8 cellular contexts compared by ENCODE assay signal in the genomic region with DNA sequence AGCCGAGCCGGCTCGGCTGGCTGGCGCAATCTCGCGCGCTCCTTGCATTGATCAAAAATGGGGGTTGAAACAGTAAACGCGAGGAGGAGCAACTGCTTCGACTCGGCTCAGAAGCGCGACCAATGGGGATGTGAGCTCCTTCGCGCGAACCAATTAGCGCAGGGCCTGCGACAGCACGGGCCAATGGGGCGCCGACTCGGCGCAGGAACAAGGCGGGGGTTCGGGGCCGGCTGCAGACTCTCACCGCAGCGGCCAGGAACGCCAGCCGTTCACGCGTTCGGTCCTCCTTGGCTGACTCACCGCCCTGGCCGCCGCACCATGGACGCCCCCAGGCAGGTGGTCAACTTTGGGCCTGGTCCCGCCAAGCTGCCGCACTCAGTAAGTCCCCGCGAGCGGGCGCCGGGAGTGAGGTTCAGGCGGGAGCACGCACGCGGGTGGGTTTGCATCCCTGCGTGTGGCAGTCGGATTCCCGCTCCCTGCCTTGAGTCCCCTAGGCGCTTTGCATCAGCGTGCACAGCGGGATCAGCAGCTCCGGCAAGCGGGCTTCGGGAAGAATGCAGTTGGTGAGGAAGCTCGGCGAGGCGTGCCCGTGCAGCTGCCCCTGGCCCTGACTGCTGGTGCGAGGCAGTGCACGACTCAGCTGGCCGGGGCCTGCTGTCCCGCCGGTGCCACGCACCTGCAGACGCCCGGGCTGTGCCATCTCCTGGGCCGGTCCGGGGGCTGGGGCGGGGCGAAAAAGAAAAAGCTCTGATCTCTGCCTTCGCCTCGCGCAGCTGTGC. TPM values are rescaled to one million over a fixed set of nuclear protein-coding genes. Genes with fewer than 3 reads are reported as not detected.
DNase-seq lines count a peak whose midpoint lies in the region; ATAC-seq and TF ChIP-seq lines count a peak whose summit lies in the region.

A gene (plus strand): TSS at position 233 of the 779 bp plus-strand sequence. CDS start 86 bp downstream, at position 319.

- peak within 1 kb of the TSS; percentile 67 for H3K27ac ChIP-seq in PC-3 (ENCODE audit: low read length)
- peak within 1 kb of the TSS; percentile 56 to 86 for H3K27ac ChIP-seq in esophagus (ENCODE audit: low read depth in 2 of 2, low read length in 1 of 2)

- H3K27me3 ChIP-seq in PC-3 (ENCODE audit: low read length) (no peaks in the 10 kb centered on the region), esophagus (ENCODE audit: control insufficient read depth in 1 of 2, insufficient read depth in 2 of 2, low read length in 2 of 2) (no peaks in the 10 kb centered on the region), mucosa of stomach (ENCODE audit: control insufficient read depth, insufficient read depth, low read length) (peaks cover 8% of the 10 kb centered on the region)

- ATAC-seq in GM21619 (IDR thresholded peaks at IDR 0.05; ENCODE audit: unreplicated experiment) (peak; percentile 95), PC-3 (peak; percentile 93)

- H3K9me3 ChIP-seq in PC-3 (ENCODE audit: low read length) (no peaks in the 10 kb centered on the region), esophagus (ENCODE audit: control insufficient read depth in 2 of 2, insufficient read depth in 1 of 2, low read depth in 1 of 2, low read length in 1 of 2) (no peaks in the 10 kb centered on the region), mucosa of stomach (ENCODE audit: control insufficient read depth, low read length) (no peaks in the 10 kb centered on the region)

- H3K4me1 ChIP-seq in PC-3 (ENCODE audit: insufficient read depth, low read length), result peaks cover 10% of the 10 kb centered on the region
- H3K4me1 ChIP-seq in esophagus (ENCODE audit: control insufficient read depth in 2 of 2, insufficient read depth in 2 of 2, low read length in 1 of 2), result no peaks in the 10 kb centered on the region
- H3K4me1 ChIP-seq in mucosa of stomach (ENCODE audit: control insufficient read depth, insufficient read depth, low read length), result peaks cover 8% of the 10 kb centered on the region

- no peak for TF ChIP-seq CTCF in PC-3 (conservative IDR thresholded peaks at IDR 0.05; ENCODE audit: low read depth, low read length)

- H2AFZ ChIP-seq in PC-3 (ENCODE audit: low read length), result peak within 1 kb of the TSS; percentile 96

- H3K4me3 ChIP-seq in PC-3 (ENCODE audit: low read length) (peak within 1 kb of the TSS; percentile 95), esophagus (ENCODE audit: low read depth in 1 of 2, low read length in 2 of 2) (peak within 1 kb of the TSS; percentile 67 to 92), mucosa of stomach (ENCODE audit: low read length) (peak within 1 kb of the TSS; percentile 80)

- H3K9me2 ChIP-seq in PC-3 (replicated peaks; ENCODE audit: low read length), result no peaks in the 10 kb centered on the region

- no peaks in the 10 kb centered on the region; the same call in 1 of the 2 replicates for H4K20me1 ChIP-seq in PC-3 (ENCODE audit: low read length)

- H3K79me2 ChIP-seq in PC-3 (ENCODE audit: low read length), result peaks cover 33% of the 10 kb centered on the region

- H3F3A ChIP-seq in PC-3 (ENCODE audit: low read length, unreplicated experiment), result no peaks in the 10 kb centered on the region

- H3K36me3 ChIP-seq in PC-3 (ENCODE audit: low read depth, low read length) (peaks cover 8% of the 10 kb centered on the region), esophagus (ENCODE audit: control insufficient read depth in 2 of 2, insufficient read depth in 2 of 2, low read length in 1 of 2) (peaks cover 0 to 2% of the 10 kb centered on the region in 2 donors), mucosa of stomach (ENCODE audit: control insufficient read depth, insufficient read depth, low read length) (no peaks in the 10 kb centered on the region)

- TF ChIP-seq EP300 in Ishikawa (IDR thresholded peaks at IDR 0.05; ENCODE audit: borderline replicate concordance), result no peak

- TSS peak; percentile 27 for BruUV-seq in PC-3 (replicated peaks; lab: Mats Ljungman, UMichigan)

- WGBS in esophagus, 2 donors, result 0 to 1% methylated on average over 75 to 76 of the region's 76 CpGs

- H3K9ac ChIP-seq in PC-3 (ENCODE audit: low read length) (peak within 1 kb of the TSS; percentile 81), mucosa of stomach (ENCODE audit: low read length) (peak within 1 kb of the TSS; percentile 71)

- peak within 1 kb of the TSS; percentile 88 for H3K4me2 ChIP-seq in PC-3 (ENCODE audit: low read length)

- CTCF ChIA-PET in PC-3 (lab: Charles Lee), result interaction anchor here (0.6 kb wide), 1 partner anchor 69 kb away, joined by 3 read pairs; no protein-coding TSS in a partner anchor

- POLR2A ChIA-PET in PC-3 (lab: Charles Lee; ENCODE audit: unreplicated experiment), result interaction anchor here (0.6 to 1.0 kb wide), 2 partner anchors 15 to 66 kb away, joined by 3 to 5 read pairs; no protein-coding TSS in a partner anchor

- TF ChIP-seq RAD21 in Ishikawa (IDR thresholded peaks at IDR 0.05; ENCODE audit: low read depth), result no peak

- intact Hi-C loops in PC-3 (cut with micrococcal nuclease), result loop anchor here (1.0 kb wide), 1 partner anchor 15 kb away; no protein-coding TSS in a partner anchor

- DNase-seq in DMS153 (lab: John Stamatoyannopoulos, UW), result peak; percentile 94
- peak; percentile 94 for DNase-seq in PC-3
- peak; percentile 90 for DNase-seq in activated T-cell treated with anti-CD3 and anti-CD28 coated beads for 48 hours (ENCODE audit: low read depth)
- DNase-seq in stimulated activated CD8-positive, alpha-beta memory T cell treated with anti-CD3 and anti-CD28 coated beads, Interleukin-4, amount 100 ng/mL, for 48 hours, result peak; percentile 91

TF ChIP-seq in Ishikawa, 13 proteins besides CTCF, POLR2A, EP300 and RAD21:
- TF ChIP-seq CEBPB (IDR thresholded peaks at IDR 0.05) (peak; percentile 84), TCF12 (IDR thresholded peaks at IDR 0.05; ENCODE audit: low read depth) (peak; percentile 49), CREB1 (IDR thresholded peaks at IDR 0.05; ENCODE audit: low read depth) (0 out of 2 replicates have a peak, but pooled peaks have one; percentile 1), NFIC (IDR thresholded peaks at IDR 0.05) (peak; percentile 4; the same call in 1 of the 2 replicates), ZBTB7A (IDR thresholded peaks at IDR 0.05; ENCODE audit: low read depth) (peak; percentile 20; the same call in 1 of the 2 replicates), TAF1 (IDR thresholded peaks at IDR 0.05; ENCODE audit: low read depth) (peak; percentile 81), TEAD4 (IDR thresholded peaks at IDR 0.05) (no peak), FOXM1 (IDR thresholded peaks at IDR 0.05; ENCODE audit: borderline replicate concordance, low read depth) (no peak; the same call in 1 of the 2 replicates), EGR1 (IDR thresholded peaks at IDR 0.05) (0 out of 2 replicates have a peak, but pooled peaks have one; percentile 23), YY1 (IDR thresholded peaks at IDR 0.05; ENCODE audit: low read depth) (0 out of 2 replicates have a peak, but pooled peaks have one; percentile 49)
- TF ChIP-seq, protein P1, sequence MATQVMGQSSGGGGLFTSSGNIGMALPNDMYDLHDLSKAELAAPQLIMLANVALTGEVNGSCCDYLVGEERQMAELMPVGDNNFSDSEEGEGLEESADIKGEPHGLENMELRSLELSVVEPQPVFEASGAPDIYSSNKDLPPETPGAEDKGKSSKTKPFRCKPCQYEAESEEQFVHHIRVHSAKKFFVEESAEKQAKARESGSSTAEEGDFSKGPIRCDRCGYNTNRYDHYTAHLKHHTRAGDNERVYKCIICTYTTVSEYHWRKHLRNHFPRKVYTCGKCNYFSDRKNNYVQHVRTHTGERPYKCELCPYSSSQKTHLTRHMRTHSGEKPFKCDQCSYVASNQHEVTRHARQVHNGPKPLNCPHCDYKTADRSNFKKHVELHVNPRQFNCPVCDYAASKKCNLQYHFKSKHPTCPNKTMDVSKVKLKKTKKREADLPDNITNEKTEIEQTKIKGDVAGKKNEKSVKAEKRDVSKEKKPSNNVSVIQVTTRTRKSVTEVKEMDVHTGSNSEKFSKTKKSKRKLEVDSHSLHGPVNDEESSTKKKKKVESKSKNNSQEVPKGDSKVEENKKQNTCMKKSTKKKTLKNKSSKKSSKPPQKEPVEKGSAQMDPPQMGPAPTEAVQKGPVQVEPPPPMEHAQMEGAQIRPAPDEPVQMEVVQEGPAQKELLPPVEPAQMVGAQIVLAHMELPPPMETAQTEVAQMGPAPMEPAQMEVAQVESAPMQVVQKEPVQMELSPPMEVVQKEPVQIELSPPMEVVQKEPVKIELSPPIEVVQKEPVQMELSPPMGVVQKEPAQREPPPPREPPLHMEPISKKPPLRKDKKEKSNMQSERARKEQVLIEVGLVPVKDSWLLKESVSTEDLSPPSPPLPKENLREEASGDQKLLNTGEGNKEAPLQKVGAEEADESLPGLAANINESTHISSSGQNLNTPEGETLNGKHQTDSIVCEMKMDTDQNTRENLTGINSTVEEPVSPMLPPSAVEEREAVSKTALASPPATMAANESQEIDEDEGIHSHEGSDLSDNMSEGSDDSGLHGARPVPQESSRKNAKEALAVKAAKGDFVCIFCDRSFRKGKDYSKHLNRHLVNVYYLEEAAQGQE (IDR thresholded peaks at IDR 0.05; ENCODE audit: low read depth), result no peak
- TF ChIP-seq, protein P2, sequence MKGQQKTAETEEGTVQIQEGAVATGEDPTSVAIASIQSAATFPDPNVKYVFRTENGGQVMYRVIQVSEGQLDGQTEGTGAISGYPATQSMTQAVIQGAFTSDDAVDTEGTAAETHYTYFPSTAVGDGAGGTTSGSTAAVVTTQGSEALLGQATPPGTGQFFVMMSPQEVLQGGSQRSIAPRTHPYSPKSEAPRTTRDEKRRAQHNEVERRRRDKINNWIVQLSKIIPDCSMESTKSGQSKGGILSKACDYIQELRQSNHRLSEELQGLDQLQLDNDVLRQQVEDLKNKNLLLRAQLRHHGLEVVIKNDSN (IDR thresholded peaks at IDR 0.05), result no peak
- TF ChIP-seq, protein P3, sequence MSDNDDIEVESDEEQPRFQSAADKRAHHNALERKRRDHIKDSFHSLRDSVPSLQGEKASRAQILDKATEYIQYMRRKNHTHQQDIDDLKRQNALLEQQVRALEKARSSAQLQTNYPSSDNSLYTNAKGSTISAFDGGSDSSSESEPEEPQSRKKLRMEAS (IDR thresholded peaks at IDR 0.05), result peak; percentile 68

RNA-seq across cellular contexts. Expression of the gene that starts here (rescaled TPM):
- 45.6 and 52.5 TPM in 2 replicates for total RNA-seq in PC-3 (2014; rRNA removed)
- polyA plus RNA-seq in esophagus, result 10 to 100 TPM in 1 of 2 donors, 1 to 10 TPM in 1; 9.9 to 34.0 TPM

Comparison
In these comparisons a context has a peak if more than half of its experiments do, and no peak if none do; other contexts are left out.
1. Peak in every context shown above with its lines: DNase-seq, ATAC-seq, H3K4me3 ChIP-seq and H3K27ac ChIP-seq.